1 cellular context compared by ENCODE assay signal in genomic region chr1:11790101-11790879, GRCh38.
TF ChIP-seq lines count a peak whose summit lies in the region.

No MANE protein-coding gene starts in this region.

TF ChIP-seq in WTC11, 78 proteins besides CTCF, POLR2A, EP300 and RAD21 (continued from another document):
- TF ChIP-seq ERG (CRISPR knock-in tag; IDR thresholded peaks at IDR 0.05) (no peak), NFATC4 (CRISPR knock-in tag; IDR thresholded peaks at IDR 0.05) (no peak), ZNF423 (CRISPR knock-in tag; IDR thresholded peaks at IDR 0.05) (no peak), ZNF532 (CRISPR knock-in tag; IDR thresholded peaks at IDR 0.05; ENCODE audit: borderline replicate concordance) (no peak)
TF ChIP-seq in WTC11: peak in this region for 0.
